In genomic region chr4:126850286-126850685, GRCh38 we compare ENCODE assay signal across 9 cellular contexts.
A peak's percentile ranks its signal among the peaks of the same experiment; 100 is the strongest.
DNase-seq lines count a peak whose midpoint lies in the region; ATAC-seq and TF ChIP-seq lines count a peak whose summit lies in the region.
"Had no signal": no experiment of that assay in that cellular context is flagged by ENCODE, and none has a peak within 500 bp of the region (broad histone marks: within the 10 kb centered on the region; RNA-seq: fewer than 3 reads in every experiment).

No MANE protein-coding gene starts in this region.

- H3K4me3 ChIP-seq in SU-DHL-6 (ENCODE audit: insufficient read depth, low read length, poor library complexity, severe bottlenecking): no peak overlapping the region

- peaks cover 6% of the 10 kb centered on the region; the same call in 1 of the 2 replicates for H3F3A ChIP-seq in SU-DHL-6 (ENCODE audit: insufficient read depth)

- H3K27me3 ChIP-seq in SU-DHL-6 (ENCODE audit: low read length): no peaks in the 10 kb centered on the region

- no peaks in the 10 kb centered on the region for H3K9me3 ChIP-seq in SU-DHL-6 (ENCODE audit: insufficient read depth, low read length)

- no peak for TF ChIP-seq CTCF in SU-DHL-6 (IDR thresholded peaks at IDR 0.05; ENCODE audit: insufficient read depth, low read length, poor library complexity, severe bottlenecking)

- H2AFZ ChIP-seq in SU-DHL-6 (ENCODE audit: low read depth, low read length, severe bottlenecking): peak overlapping the region; percentile 41

- ATAC-seq in HG03432 (IDR thresholded peaks at IDR 0.05; ENCODE audit: unreplicated experiment): peak; percentile 79
- no peak for ATAC-seq in HG02973 (IDR thresholded peaks at IDR 0.05; ENCODE audit: unreplicated experiment)

- no peak overlapping the region for H3K4me2 ChIP-seq in SU-DHL-6 (ENCODE audit: low read depth, low read length, poor library complexity, severe bottlenecking)

- DNase-seq in EL (peak; percentile 97), iPS-NIHi11 (ENCODE audit: low spot score) (peak; percentile 7), NCI-H510A (lab: John Stamatoyannopoulos, UW) (no peak), NCI-H748 (lab: John Stamatoyannopoulos, UW; ENCODE audit: unreplicated experiment) (no peak), medulla oblongata (ENCODE audit: extremely low spot score) (no peak)

- H3K9me2 ChIP-seq in SU-DHL-6 (replicated peaks; ENCODE audit: insufficient read depth, low read length): no peaks in the 10 kb centered on the region

- H3K79me2 ChIP-seq in SU-DHL-6 (ENCODE audit: insufficient read depth, low read length): no peaks in the 10 kb centered on the region

- H3K36me3 ChIP-seq in SU-DHL-6 (ENCODE audit: low read length): no peaks in the 10 kb centered on the region

- no peak overlapping the region for H3K27ac ChIP-seq in SU-DHL-6 (ENCODE audit: low read depth, low read length)
- H3K27ac ChIP-seq: VCaP had no signal

- H4K20me1 ChIP-seq in SU-DHL-6 (ENCODE audit: low read depth, low read length): no peaks in the 10 kb centered on the region

- no peak overlapping the region for H3K9ac ChIP-seq in SU-DHL-6 (ENCODE audit: low read length)

Comparison
In these comparisons a context has a peak if more than half of its experiments do, and no peak if none do; other contexts are left out.
1. DNase-seq: peak in EL (single experiment) and iPS-NIHi11 (single experiment); none in NCI-H510A (single experiment), NCI-H748 (single experiment) and medulla oblongata (single experiment).